In genomic region chr12:76084277-76085158, GRCh38 we compare ENCODE assay signal across 7 cellular contexts. TPM values are rescaled to one million over a fixed set of nuclear protein-coding genes. Genes with fewer than 3 reads are reported as not detected.
A peak's percentile ranks its signal among the peaks of the same experiment; 100 is the strongest.
DNase-seq lines count a peak whose midpoint lies in the region; ATAC-seq, FAIRE-seq and TF ChIP-seq lines count a peak whose summit lies in the region.

A gene with protein sequence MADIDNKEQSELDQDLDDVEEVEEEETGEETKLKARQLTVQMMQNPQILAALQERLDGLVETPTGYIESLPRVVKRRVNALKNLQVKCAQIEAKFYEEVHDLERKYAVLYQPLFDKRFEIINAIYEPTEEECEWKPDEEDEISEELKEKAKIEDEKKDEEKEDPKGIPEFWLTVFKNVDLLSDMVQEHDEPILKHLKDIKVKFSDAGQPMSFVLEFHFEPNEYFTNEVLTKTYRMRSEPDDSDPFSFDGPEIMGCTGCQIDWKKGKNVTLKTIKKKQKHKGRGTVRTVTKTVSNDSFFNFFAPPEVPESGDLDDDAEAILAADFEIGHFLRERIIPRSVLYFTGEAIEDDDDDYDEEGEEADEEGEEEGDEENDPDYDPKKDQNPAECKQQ (minus strand): TSS chr12:76084685. CDS start chr12:76074219, 10,466 bp downstream.

- H3K9ac ChIP-seq in astrocyte (ENCODE audit: low read length), result peak within 1 kb of the TSS; percentile 100

- peaks cover 4% of the 10 kb centered on the region for H3K36me3 ChIP-seq in astrocyte (ENCODE audit: insufficient read depth, low read length)

- TF ChIP-seq CTCF in astrocyte (IDR thresholded peaks at IDR 0.05; ENCODE audit: insufficient read depth, low read depth, low read length), result no peak

- H2AFZ ChIP-seq in astrocyte (ENCODE audit: low read depth, low read length), result peak within 1 kb of the TSS; percentile 89

- peak within 1 kb of the TSS; percentile 98 for H3K27ac ChIP-seq in astrocyte (ENCODE audit: low read depth, low read length)

- peaks cover 41% of the 10 kb centered on the region for H4K20me1 ChIP-seq in astrocyte (ENCODE audit: insufficient read depth, low read length)

- peak; percentile 89 to 95 for DNase-seq in NCI-H1930 (lab: John Stamatoyannopoulos, UW)
- peak; percentile 96 for DNase-seq in T-helper 2 cell treated with Interferon-gamma antibody and Interleukin-4, amounts not matched to agents 5 μg/mL and 100 μg/mL, for 36 hours (ENCODE audit: low spot score)
- peak; percentile 96 for DNase-seq in astrocyte (ENCODE audit: low read depth)
- peak; percentile 93 for DNase-seq in hepatic stellate cell (ENCODE audit: low spot score)
- peak; percentile 91 for DNase-seq in renal cortical epithelial cell (ENCODE audit: low read depth)

- H3K36me3 Mint-ChIP-seq in T-helper 2 cell treated with Interferon-gamma antibody and Interleukin-4, amounts not matched to agents 5 μg/mL and 100 μg/mL, for 36 hours (ENCODE audit: low read depth), result peaks cover 22% of the 10 kb centered on the region
- peaks cover 2% of the 10 kb centered on the region for H3K36me3 Mint-ChIP-seq in astrocyte (ENCODE audit: low read depth, unreplicated experiment)

- peak within 1 kb of the TSS; percentile 85 for H3K4me3 ChIP-seq in astrocyte (ENCODE audit: insufficient read depth, low read depth, low read length)

- peaks cover 49% of the 10 kb centered on the region for H3K79me2 ChIP-seq in astrocyte (ENCODE audit: insufficient read depth, low read length)

- peak within 1 kb of the TSS; percentile 95 for H3K4me3 Mint-ChIP-seq in T-helper 2 cell treated with Interferon-gamma antibody and Interleukin-4, amounts not matched to agents 5 μg/mL and 100 μg/mL, for 36 hours
- peak within 1 kb of the TSS; percentile 96 for H3K4me3 Mint-ChIP-seq in astrocyte (ENCODE audit: unreplicated experiment)

- H3K9me3 ChIP-seq in astrocyte (ENCODE audit: insufficient read depth, low read depth, low read length), result no peaks in the 10 kb centered on the region

- H3K27me3 ChIP-seq in astrocyte (ENCODE audit: insufficient read depth, low read length), result no peaks in the 10 kb centered on the region

- H3K27ac Mint-ChIP-seq in T-helper 2 cell treated with Interferon-gamma antibody and Interleukin-4, amounts not matched to agents 5 μg/mL and 100 μg/mL, for 36 hours, result peak within 1 kb of the TSS; percentile 99
- peak within 1 kb of the TSS; percentile 97 for H3K27ac Mint-ChIP-seq in astrocyte (ENCODE audit: unreplicated experiment)

- H3K4me1 ChIP-seq in astrocyte (ENCODE audit: insufficient read depth, low read length), result peaks cover 17% of the 10 kb centered on the region

- no peaks in the 10 kb centered on the region for H3K9me3 Mint-ChIP-seq in T-helper 2 cell treated with Interferon-gamma antibody and Interleukin-4, amounts not matched to agents 5 μg/mL and 100 μg/mL, for 36 hours
- H3K9me3 Mint-ChIP-seq in astrocyte (ENCODE audit: unreplicated experiment), result no peaks in the 10 kb centered on the region

- H3K4me1 Mint-ChIP-seq in T-helper 2 cell treated with Interferon-gamma antibody and Interleukin-4, amounts not matched to agents 5 μg/mL and 100 μg/mL, for 36 hours (ENCODE audit: low read depth), result peaks cover 39% of the 10 kb centered on the region
- peaks cover 19% of the 10 kb centered on the region for H3K4me1 Mint-ChIP-seq in astrocyte (ENCODE audit: low read depth, unreplicated experiment)

- ATAC-seq in GM18502 (IDR thresholded peaks at IDR 0.05; ENCODE audit: poor library complexity, unreplicated experiment) (peak; percentile 91), HG02970 (IDR thresholded peaks at IDR 0.05; ENCODE audit: low FRiP score, unreplicated experiment) (peak; percentile 93)

- H3K27me3 Mint-ChIP-seq in T-helper 2 cell treated with Interferon-gamma antibody and Interleukin-4, amounts not matched to agents 5 μg/mL and 100 μg/mL, for 36 hours (ENCODE audit: low read depth), result no peaks in the 10 kb centered on the region
- no peaks in the 10 kb centered on the region for H3K27me3 Mint-ChIP-seq in astrocyte (ENCODE audit: low read depth, unreplicated experiment)

- no peak for FAIRE-seq in astrocyte (lab: Jason Lieb, UNC)

- peak within 1 kb of the TSS; percentile 93 for H3K4me2 ChIP-seq in astrocyte (ENCODE audit: low read length)

RNA-seq across cellular contexts. Expression of the gene that starts here (rescaled TPM):
- 614 and 687 TPM in 2 replicates for total RNA-seq in astrocyte
- 309 and 481 TPM in 2 replicates for total RNA-seq in renal cortical epithelial cell

Comparison
In these comparisons a context has a peak if more than half of its experiments do, and no peak if none do; other contexts are left out.
1. Peak in every context shown above with its lines: DNase-seq, ATAC-seq, H3K4me3 ChIP-seq and H3K27ac ChIP-seq.